ENCODE assay signal across 8 cellular contexts in the genomic region with DNA sequence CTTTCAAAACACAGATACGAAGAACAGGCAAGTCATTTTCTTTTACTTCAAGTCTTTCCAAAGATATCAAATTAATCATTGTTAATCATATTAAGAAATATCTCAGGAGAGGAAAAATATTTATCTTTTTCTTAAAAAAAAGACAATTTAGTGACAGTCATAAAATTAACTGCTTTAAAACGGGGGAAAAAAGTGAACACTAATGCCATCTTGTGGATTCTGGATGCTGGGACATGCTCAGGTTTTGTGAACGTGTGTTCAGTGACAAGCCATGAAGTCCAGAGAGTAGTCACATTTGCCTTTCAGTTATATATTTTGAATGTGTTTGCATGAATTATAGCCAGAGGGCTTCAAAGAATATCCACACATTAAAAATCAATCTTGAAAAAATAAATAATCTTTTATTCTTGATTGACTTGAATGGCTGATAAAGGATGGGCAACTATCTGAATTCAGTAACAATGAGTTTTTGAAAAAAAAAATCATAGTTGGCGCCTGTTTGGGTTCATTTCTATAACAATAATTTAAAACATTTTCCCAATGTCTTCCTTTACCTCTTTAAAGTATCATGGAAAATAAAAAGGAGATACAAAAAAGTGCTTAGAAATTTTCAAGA.
DNase-seq lines count a peak whose midpoint lies in the region; ATAC-seq and TF ChIP-seq lines count a peak whose summit lies in the region.

No MANE protein-coding gene starts in this region.

- H3K9ac ChIP-seq in smooth muscle cell (ENCODE audit: low read depth): no peak overlapping the region

- H3K79me2 ChIP-seq in smooth muscle cell (ENCODE audit: low read depth): no peaks in the 10 kb centered on the region

- 45% methylated on average over 4 of the region's 4 CpGs for WGBS in smooth muscle cell (ENCODE audit: low lambda C conversion rate)

- no peaks in the 10 kb centered on the region for H3K9me3 ChIP-seq in smooth muscle cell (replicated peaks; ENCODE audit: low read depth)

- no peaks in the 10 kb centered on the region for H4K20me1 ChIP-seq in smooth muscle cell (ENCODE audit: low read depth)

- no peaks in the 10 kb centered on the region for H3K27me3 ChIP-seq in smooth muscle cell (ENCODE audit: low read depth)

- H3K27ac ChIP-seq in smooth muscle cell (ENCODE audit: low read depth): peak overlapping the region; percentile 85

- no peak overlapping the region for H3K4me2 ChIP-seq in smooth muscle cell

- H3K4me1 ChIP-seq in smooth muscle cell (ENCODE audit: low read depth): no peaks in the 10 kb centered on the region

- ATAC-seq in GM18508 (IDR thresholded peaks at IDR 0.05; ENCODE audit: insufficient read depth, unreplicated experiment) (peak; percentile 74), HG03520 (IDR thresholded peaks at IDR 0.05; ENCODE audit: unreplicated experiment) (peak; percentile 60), sciatic nerve (no peak)

- H3K36me3 ChIP-seq in smooth muscle cell (ENCODE audit: low read depth): no peaks in the 10 kb centered on the region

- no peak overlapping the region for H3K4me3 ChIP-seq in smooth muscle cell

- in situ Hi-C loops in SK-MEL-5 (cut with HindIII; ENCODE audit: low pct_unique_long_range_greater_than_20kb, low sequenced_read_pairs): no loop called here

- H2AFZ ChIP-seq in smooth muscle cell (ENCODE audit: low read depth): peak overlapping the region; percentile 64

- peaks cover 6% of the 10 kb centered on the region for H3F3A ChIP-seq in smooth muscle cell (ENCODE audit: low read depth)

- DNase-seq in COR-L47 (lab: John Stamatoyannopoulos, UW) (peak; percentile 1), SK-MEL-5 (ENCODE audit: low read depth, low spot score) (peak; percentile 66), fibroblast of the conjunctiva (ENCODE audit: low read depth) (peak; percentile 51), smooth muscle cell (lab: John Stamatoyannopoulos, UW; ENCODE audit: unreplicated experiment) (no peak), sciatic nerve (ENCODE audit: low spot score) (no peak), hypothalamus (lab: John Stamatoyannopoulos, UW) (no peak)

- TF ChIP-seq CTCF in smooth muscle cell (IDR thresholded peaks at IDR 0.05; ENCODE audit: borderline replicate concordance, insufficient read depth, poor library complexity, severe bottlenecking): peak; percentile 62

- intact Hi-C loops in sciatic nerve (cut with DNase I): no loop called here

Comparison
In these comparisons a context has a peak if more than half of its experiments do, and no peak if none do; other contexts are left out.
1. DNase-seq: peak in COR-L47 (single experiment), SK-MEL-5 (single experiment) and fibroblast of the conjunctiva (single experiment); none in smooth muscle cell (single experiment), sciatic nerve (single experiment) and hypothalamus (0 of 51).